9 cellular contexts compared by ENCODE assay signal in the genomic region with DNA sequence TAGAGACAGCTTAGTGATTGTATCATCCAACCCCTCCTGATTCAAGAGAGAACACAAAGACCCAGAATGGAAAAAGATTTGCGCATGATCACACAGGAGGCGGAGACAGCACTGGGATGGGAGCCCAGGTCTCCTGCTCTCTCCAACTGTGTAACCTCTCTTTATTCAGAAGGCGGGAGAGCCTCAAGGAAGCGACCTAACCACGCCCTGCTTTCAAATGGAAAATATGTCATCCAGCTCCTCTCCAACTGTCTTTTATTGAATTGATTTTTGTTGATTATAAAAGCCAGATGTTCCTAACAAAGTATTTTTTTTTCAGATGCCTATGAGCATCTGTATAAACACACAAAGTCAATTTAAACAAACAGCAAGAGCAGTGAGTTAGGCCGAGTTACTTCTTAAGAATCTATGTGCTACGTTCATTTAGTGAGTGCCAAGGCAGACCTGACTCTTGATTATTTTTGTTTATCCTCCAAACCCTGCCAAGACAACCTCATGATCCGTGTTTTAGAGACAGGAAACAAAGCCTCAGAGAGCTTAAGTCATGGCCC.
A peak's percentile ranks its signal among the peaks of the same experiment; 100 is the strongest.
DNase-seq lines count a peak whose midpoint lies in the region; ATAC-seq and TF ChIP-seq lines count a peak whose summit lies in the region.
"Had no signal": no experiment of that assay in that cellular context is flagged by ENCODE, and none has a peak within 500 bp of the region (broad histone marks: within the 10 kb centered on the region; RNA-seq: fewer than 3 reads in every experiment).

No MANE protein-coding gene starts in this region.

- peaks cover 79% of the 10 kb centered on the region for H3K4me1 Mint-ChIP-seq in nephron progenitor cell

- H3K27ac ChIP-seq in BLaER1, result no peak overlapping the region
- peak overlapping the region; percentile 48 for H3K27ac ChIP-seq in duodenal mucosa (ENCODE audit: low read depth, low read length)

- H3K4me1 ChIP-seq in BLaER1 (peaks cover 46% of the 10 kb centered on the region), duodenal mucosa (ENCODE audit: control insufficient read depth in 1 of 2, insufficient read depth in 2 of 2, low read length in 2 of 2) (peaks cover 17 to 20% of the 10 kb centered on the region in 2 donors)

- H3K4me3 ChIP-seq in BLaER1, result no peak overlapping the region
- no peak overlapping the region for H3K4me3 ChIP-seq in duodenal mucosa (ENCODE audit: low read depth in 1 of 2, low read length in 2 of 2)

- H3K27ac Mint-ChIP-seq in nephron progenitor cell, result peak overlapping the region; percentile 7
- H3K27ac Mint-ChIP-seq: dendritic cell treated with granulocyte-macrophage colony-stimulating factor and Interleukin-4, amounts not matched to agents 40 ng/mL and 50 ng/mL, for 4 days had no signal

- H3K9me3 ChIP-seq in BLaER1, result no peaks in the 10 kb centered on the region
- H3K9me3 ChIP-seq in duodenal mucosa (ENCODE audit: control insufficient read depth in 1 of 2, low read length in 2 of 2), result no peaks in the 10 kb centered on the region

- H3K36me3 Mint-ChIP-seq in nephron progenitor cell (ENCODE audit: low read depth), result no peaks in the 10 kb centered on the region

- no peak overlapping the region for H3K4me3 Mint-ChIP-seq in nephron progenitor cell
- H3K4me3 Mint-ChIP-seq: dendritic cell treated with granulocyte-macrophage colony-stimulating factor and Interleukin-4, amounts not matched to agents 40 ng/mL and 50 ng/mL, for 4 days had no signal

- H3K9me3 Mint-ChIP-seq in nephron progenitor cell, result no peaks in the 10 kb centered on the region
- H3K9me3 Mint-ChIP-seq: dendritic cell treated with granulocyte-macrophage colony-stimulating factor and Interleukin-4, amounts not matched to agents 40 ng/mL and 50 ng/mL, for 4 days had no signal

- H4K20me1 ChIP-seq in BLaER1, result no peaks in the 10 kb centered on the region

- peaks cover 10% of the 10 kb centered on the region for H3K27me3 Mint-ChIP-seq in nephron progenitor cell (ENCODE audit: low read depth, poor library complexity)

- H3K27me3 ChIP-seq in BLaER1 (no peaks in the 10 kb centered on the region), duodenal mucosa (ENCODE audit: control insufficient read depth in 1 of 2, insufficient read depth in 2 of 2, low read length in 2 of 2) (no peaks in the 10 kb centered on the region)

- no peak for TF ChIP-seq CTCF in nephron progenitor cell (IDR thresholded peaks at IDR 0.05)
- no peak for TF ChIP-seq CTCF in GM13977 (IDR thresholded peaks at IDR 0.05; ENCODE audit: extremely low read depth, insufficient read depth, missing control alignments)

- in situ Hi-C loops in GM13977 (cut with MboI; ENCODE audit: low pct_unique_long_range_greater_than_20kb, low sequenced_read_pairs, unreplicated experiment), result loop anchor here (10.0 kb wide), 1 partner anchor 100 kb away; a partner anchor contains a TSS

- ATAC-seq in GM19328 (IDR thresholded peaks at IDR 0.05; ENCODE audit: unreplicated experiment), result no peak
- no peak for ATAC-seq in HG03457 (IDR thresholded peaks at IDR 0.05; ENCODE audit: unreplicated experiment)

- H3K36me3 ChIP-seq in BLaER1 (no peaks in the 10 kb centered on the region), duodenal mucosa (ENCODE audit: control insufficient read depth in 1 of 2, insufficient read depth in 2 of 2, low read length in 2 of 2) (no peaks in the 10 kb centered on the region)

- DNase-seq in NCI-H1694 (lab: John Stamatoyannopoulos, UW) (peak; percentile 72), nephron progenitor cell (no peak), AML-193 (lab: John Stamatoyannopoulos, UW) (no peak), GM13977 (ENCODE audit: low spot score) (no peak)

- no peak overlapping the region for H3K9ac ChIP-seq in BLaER1
- no peak overlapping the region for H3K9ac ChIP-seq in duodenal mucosa (ENCODE audit: low read depth in 1 of 2, low read length in 2 of 2)

- peak overlapping the region; percentile 57 for H3K4me2 ChIP-seq in BLaER1
